ENCODE assay signal across 20 cellular contexts in the genomic region with DNA sequence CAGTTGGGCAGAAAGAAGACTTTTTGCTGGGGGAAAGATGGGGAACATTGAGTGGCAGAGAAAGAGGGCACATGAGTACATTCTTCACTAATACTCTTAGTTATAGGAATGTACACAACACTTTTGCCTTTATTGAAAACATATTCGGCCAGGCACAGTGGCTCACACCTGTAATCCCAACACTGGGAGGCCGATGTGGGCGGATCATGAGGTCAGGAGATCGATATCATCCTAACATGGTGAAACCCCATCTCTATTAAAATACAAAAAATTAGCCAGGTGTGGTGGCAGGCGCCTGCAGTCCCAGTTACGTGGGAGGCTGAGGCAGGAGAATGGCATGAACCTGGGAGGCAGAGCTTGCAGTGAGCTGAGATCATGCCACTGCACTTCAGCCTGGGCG. TPM values are rescaled to one million over a fixed set of nuclear protein-coding genes. Genes with fewer than 3 reads are reported as not detected.
"Had no signal": no experiment of that assay in that cellular context is flagged by ENCODE, and none has a peak within 500 bp of the region (broad histone marks: within the 10 kb centered on the region; RNA-seq: fewer than 3 reads in every experiment).

No MANE protein-coding gene starts in this region.

RNA-seq across cellular contexts. Expression of a gene that starts 18.8 kb away (rescaled TPM):
- total RNA-seq: activated naive CD4-positive, alpha-beta T cell treated with anti-CD3 and anti-CD28 coated beads for 36 hours; activated naive CD4-positive, alpha-beta T cell treated with anti-CD3 and anti-CD28 coated beads, Interleukin-2, amount 50 U/mL, for 72 hours; activated naive CD8-positive, alpha-beta T cell treated with anti-CD3 and anti-CD28 coated beads for 36 hours; activated naive CD8-positive, alpha-beta T cell treated with anti-CD3 and anti-CD28 coated beads, Interleukin-2, amount 10 ng/mL, durations not matched to agents 7 days and 5 days; activated T-cell treated with anti-CD3 and anti-CD28 coated beads, Interleukin-2, amount 50 U/mL, for 4 hours; activated T-cell treated with anti-CD3 and anti-CD28 coated beads, Interleukin-2, amount 50 U/mL, for 72 hours; activated T-helper 1 cell treated with anti-CD3 and anti-CD28 coated beads, Interleukin-12 subunit alpha, Interleukin-12 subunit beta, Interleukin-2, Interleukin-4 antibody, amounts not matched to agents 30 ng/mL and 10 ng/mL and 1 ng/mL, durations not matched to agents 14 hours and 24 hours and 36 hours; activated T-helper 17 cell treated with anti-CD3 and anti-CD28 coated beads, Interleukin-2, amount 50 U/mL, for 72 hours; activated T-helper 2 cell treated with anti-CD3 and anti-CD28 coated beads, Interferon-gamma antibody, Interleukin-2, Interleukin-4, amounts not matched to agents 10 μg/mL and 5 μg/mL and 100 μg/mL, durations not matched to agents 14 hours and 24 hours and 36 hours; adrenal gland; aorta; ascending aorta; astrocyte; body of pancreas; breast epithelium; bronchial epithelial cell; cardiac muscle cell; cardiac septum; cerebellum had no signal
- polyA plus RNA-seq: adipose tissue, adrenal gland, aorta, cardiac muscle cell had no signal

RNA-seq across cellular contexts. Expression of a gene that starts 23.8 kb away (rescaled TPM):
- total RNA-seq: activated naive CD4-positive, alpha-beta T cell treated with anti-CD3 and anti-CD28 coated beads for 36 hours; activated naive CD8-positive, alpha-beta T cell treated with anti-CD3 and anti-CD28 coated beads for 36 hours; activated T-helper 1 cell treated with anti-CD3 and anti-CD28 coated beads, Interleukin-12 subunit alpha, Interleukin-12 subunit beta, Interleukin-2, Interleukin-4 antibody, amounts not matched to agents 30 ng/mL and 10 ng/mL and 1 ng/mL, durations not matched to agents 14 hours and 24 hours and 36 hours had no signal

RNA-seq across cellular contexts. Expression of a gene that starts 24.7 kb away (rescaled TPM):
- total RNA-seq: activated naive CD8-positive, alpha-beta T cell treated with anti-CD3 and anti-CD28 coated beads, Interleukin-2, amount 10 ng/mL, durations not matched to agents 7 days and 5 days; ascending aorta; bronchial epithelial cell had no signal
